ENCODE assay signal across 1 cellular context in genomic region chr17:69961488-69962145, GRCh38.
TF ChIP-seq lines count a peak whose summit lies in the region.

No MANE protein-coding gene starts in this region.

TF ChIP-seq in IMR-90, 13 proteins besides CTCF, POLR2A, EP300 and RAD21:
- no peak for TF ChIP-seq MAZ (IDR thresholded peaks at IDR 0.05; ENCODE audit: borderline replicate concordance, low read depth, low read length)
- TF ChIP-seq, protein P1, sequence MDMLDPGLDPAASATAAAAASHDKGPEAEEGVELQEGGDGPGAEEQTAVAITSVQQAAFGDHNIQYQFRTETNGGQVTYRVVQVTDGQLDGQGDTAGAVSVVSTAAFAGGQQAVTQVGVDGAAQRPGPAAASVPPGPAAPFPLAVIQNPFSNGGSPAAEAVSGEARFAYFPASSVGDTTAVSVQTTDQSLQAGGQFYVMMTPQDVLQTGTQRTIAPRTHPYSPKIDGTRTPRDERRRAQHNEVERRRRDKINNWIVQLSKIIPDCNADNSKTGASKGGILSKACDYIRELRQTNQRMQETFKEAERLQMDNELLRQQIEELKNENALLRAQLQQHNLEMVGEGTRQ (IDR thresholded peaks at IDR 0.05; ENCODE audit: low read depth, low read length), result no peak
- TF ChIP-seq NFE2L2 (IDR thresholded peaks at IDR 0.05; ENCODE audit: low read depth, low read length), result no peak
- no peak for TF ChIP-seq MXI1 (IDR thresholded peaks at IDR 0.05; ENCODE audit: borderline replicate concordance, low read depth, low read length)
- no peak for TF ChIP-seq CEBPB (IDR thresholded peaks at IDR 0.05; ENCODE audit: low read depth, low read length)
- no peak for TF ChIP-seq FOS (IDR thresholded peaks at IDR 0.05; ENCODE audit: low read depth, low read length)
- TF ChIP-seq SMC3 (IDR thresholded peaks at IDR 0.05; ENCODE audit: low read depth, low read length), result no peak
- TF ChIP-seq MAFK (IDR thresholded peaks at IDR 0.05; ENCODE audit: low read depth, low read length), result no peak
- no peak for TF ChIP-seq CHD1 (IDR thresholded peaks at IDR 0.05; ENCODE audit: low read depth, low read length)
- no peak for TF ChIP-seq RCOR1 (IDR thresholded peaks at IDR 0.05; ENCODE audit: insufficient replicate concordance, low read length)
- TF ChIP-seq, protein P2, sequence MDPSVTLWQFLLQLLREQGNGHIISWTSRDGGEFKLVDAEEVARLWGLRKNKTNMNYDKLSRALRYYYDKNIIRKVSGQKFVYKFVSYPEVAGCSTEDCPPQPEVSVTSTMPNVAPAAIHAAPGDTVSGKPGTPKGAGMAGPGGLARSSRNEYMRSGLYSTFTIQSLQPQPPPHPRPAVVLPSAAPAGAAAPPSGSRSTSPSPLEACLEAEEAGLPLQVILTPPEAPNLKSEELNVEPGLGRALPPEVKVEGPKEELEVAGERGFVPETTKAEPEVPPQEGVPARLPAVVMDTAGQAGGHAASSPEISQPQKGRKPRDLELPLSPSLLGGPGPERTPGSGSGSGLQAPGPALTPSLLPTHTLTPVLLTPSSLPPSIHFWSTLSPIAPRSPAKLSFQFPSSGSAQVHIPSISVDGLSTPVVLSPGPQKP (IDR thresholded peaks at IDR 0.05; ENCODE audit: borderline replicate concordance, low read depth, low read length), result no peak
- TF ChIP-seq RFX5 (IDR thresholded peaks at IDR 0.05; ENCODE audit: low read depth, low read length), result no peak
- TF ChIP-seq BHLHE40 (IDR thresholded peaks at IDR 0.05; ENCODE audit: low read depth, low read length), result no peak
